ENCODE assay signal across 8 cellular contexts in the genomic region with DNA sequence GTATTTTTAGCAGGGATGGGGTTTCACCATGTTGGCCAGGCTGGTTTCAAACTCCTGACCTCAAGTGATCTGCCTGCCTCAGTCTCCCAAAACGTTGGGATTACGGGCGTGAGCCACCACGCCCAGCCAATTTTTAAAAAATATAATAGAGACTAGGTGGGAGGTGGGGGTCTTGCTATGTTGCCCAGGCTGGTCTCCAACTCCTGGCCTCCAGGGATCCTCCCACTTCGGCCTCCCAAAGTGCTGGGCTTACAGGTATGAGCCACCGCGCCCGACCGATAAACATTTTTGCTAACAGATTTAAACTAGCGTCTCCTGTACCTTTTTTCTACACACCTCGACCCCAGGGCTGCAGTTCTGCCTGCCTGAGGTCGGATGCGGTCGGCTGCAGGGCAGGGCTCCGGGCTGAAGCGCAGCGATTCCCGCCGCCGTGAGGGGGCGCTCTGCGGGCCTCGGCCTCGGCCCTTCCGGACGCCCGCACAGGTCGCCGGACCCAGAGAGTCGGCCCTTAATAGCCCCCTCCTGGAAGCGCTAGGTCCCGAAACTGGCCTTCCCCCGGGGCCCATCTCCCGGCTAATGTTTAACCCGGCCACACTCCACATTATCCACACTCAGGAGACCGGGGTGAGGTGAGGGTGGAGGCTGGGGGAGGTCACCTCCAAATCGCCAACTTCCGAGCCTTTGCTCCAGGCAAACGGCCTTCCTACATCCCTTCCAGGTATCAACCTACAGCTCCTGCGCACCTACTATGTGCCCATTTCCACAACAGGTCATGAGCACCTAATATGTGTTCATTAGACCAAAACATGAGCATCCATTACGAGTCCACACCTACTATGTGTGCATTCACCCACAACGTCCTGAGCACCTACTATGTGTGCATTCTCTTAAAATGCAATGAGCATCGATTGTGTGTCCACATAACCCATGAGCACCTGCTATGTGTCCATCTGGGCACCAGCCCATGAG. TPM values are rescaled to one million over a fixed set of nuclear protein-coding genes. Genes with fewer than 3 reads are reported as not detected.
A peak's percentile ranks its signal among the peaks of the same experiment; 100 is the strongest.
DNase-seq lines count a peak whose midpoint lies in the region; ATAC-seq, FAIRE-seq and TF ChIP-seq lines count a peak whose summit lies in the region.

No MANE protein-coding gene starts in this region.

- H3K4me1 ChIP-seq in H9 (ENCODE audit: insufficient read depth, low read length) (0 out of 2 replicates have a peak, but pooled peaks cover 3% of the 10 kb centered on the region), gastroesophageal sphincter (peaks cover 0 to 67% (median 29%) of the 10 kb centered on the region in 3 donors), small intestine (ENCODE audit: control insufficient read depth in 2 of 2, insufficient read depth in 1 of 2, low read depth in 1 of 2, low read length in 1 of 2) (no peaks in the 10 kb centered on the region)

- no peaks in the 10 kb centered on the region for H3K79me1 ChIP-seq in H9 (ENCODE audit: insufficient read depth, low read depth, low read length, poor library complexity, severe bottlenecking)

- H3K27ac ChIP-seq in H9 (ENCODE audit: insufficient read length, low read depth, low read length): no peak overlapping the region
- H3K27ac ChIP-seq in gastroesophageal sphincter: peak overlapping the region in 3 of 4 donors; percentile 98 to 100 (median 98)
- no peak overlapping the region for H3K27ac ChIP-seq in small intestine (ENCODE audit: low read depth in 1 of 2, low read length in 1 of 2)

- no peak overlapping the region for H3K56ac ChIP-seq in H9 (ENCODE audit: insufficient read length, low read depth, low read length)

- no peaks in the 10 kb centered on the region for H4K20me1 ChIP-seq in H9 (ENCODE audit: control insufficient read depth, insufficient read depth, insufficient read length)

- peak overlapping the region; percentile 48 for H3K4me2 ChIP-seq in H9 (ENCODE audit: insufficient read depth, insufficient read length, low read length)

- H2BK120ac ChIP-seq in H9 (ENCODE audit: low read depth, low read length, poor library complexity, severe bottlenecking): no peak overlapping the region

- H3K14ac ChIP-seq in H9 (ENCODE audit: insufficient read depth, low read length): no peak overlapping the region

- no peak overlapping the region for H4K5ac ChIP-seq in H9 (ENCODE audit: insufficient read length, low read depth, low read length)

- no peak for TF ChIP-seq POLR2A in gastroesophageal sphincter (IDR thresholded peaks at IDR 0.05)

- no peak overlapping the region for H3K4me3 ChIP-seq in gastroesophageal sphincter
- H3K4me3 ChIP-seq in small intestine (ENCODE audit: low read depth in 1 of 2, low read length in 2 of 2): no peak overlapping the region

- ATAC-seq in T-cell (replicated peaks in 1 of 4) (no peak), gastroesophageal sphincter (no peak), GM19455 (IDR thresholded peaks at IDR 0.05; ENCODE audit: unreplicated experiment) (no peak)

- H3K9ac ChIP-seq in H9 (ENCODE audit: extremely low read depth, insufficient read length, low read length): no peak overlapping the region

- H4K8ac ChIP-seq in H9 (replicated peaks; ENCODE audit: insufficient read length, low read depth, low read length): no peak overlapping the region

- TF ChIP-seq CTCF in H9 (conservative IDR thresholded peaks at IDR 0.05) (peak; percentile 92), gastroesophageal sphincter (IDR thresholded peaks at IDR 0.05) (peak in 3 of 4 experiments; percentile 51 to 77 (median 54))

- TF ChIP-seq EP300 in gastroesophageal sphincter (IDR thresholded peaks at IDR 0.05): no peak

- no peaks in the 10 kb centered on the region; the same call in 1 of the 2 replicates for H3K27me3 ChIP-seq in H9 (ENCODE audit: insufficient read depth, low read length)
- no peaks in the 10 kb centered on the region for H3K27me3 ChIP-seq in gastroesophageal sphincter
- peaks cover 5 to 12% of the 10 kb centered on the region in 2 donors for H3K27me3 ChIP-seq in small intestine (ENCODE audit: control insufficient read depth in 2 of 2, insufficient read depth in 2 of 2, low read length in 2 of 2)

- H3K23ac ChIP-seq in H9 (ENCODE audit: insufficient read length, low read depth, low read length): no peak overlapping the region

- H3K4me3 Mint-ChIP-seq in H9 (peak overlapping the region; percentile 73 to 96), T-cell (peak overlapping the region; percentile 79 to 89 (median 88))

- H3K9me3 Mint-ChIP-seq in H9 (peaks cover 0 to 3% of the 10 kb centered on the region in 2 experiments; a peak in 2 of 5 replicates), T-cell (no peaks in the 10 kb centered on the region)

- CTCF ChIA-PET in T-cell (lab: Charles Lee): no interaction called here

- 0 out of 7 replicates have a peak, but pooled peaks cover 0 to 2% (median 0%) of the 10 kb centered on the region in 3 experiments for H3K36me3 Mint-ChIP-seq in H9 (ENCODE audit: insufficient read depth in 1 of 3, low read depth in 3 of 3)
- no peaks in the 10 kb centered on the region for H3K36me3 Mint-ChIP-seq in T-cell

- POLR2A ChIA-PET in T-cell (lab: Charles Lee): no interaction called here

- WGBS in H9 (ENCODE audit: extremely low coverage, insufficient read length, low lambda C conversion rate): no CpG with 5 or more reads among the region's 43 CpGs
- 36 to 40% methylated on average over 5 to 10 of the region's 43 CpGs for WGBS in gastroesophageal sphincter (ENCODE audit: low coverage in 1 of 2), 2 donors
- WGBS in small intestine, 3 donors: 5 to 15% (median 6%) methylated on average over 43 of the region's 43 CpGs

- H3K79me2 ChIP-seq in H9 (ENCODE audit: insufficient read depth, low read length): peaks cover 4% of the 10 kb centered on the region; the same call in 1 of the 2 replicates

- H3K27ac Mint-ChIP-seq in H9 (no peak overlapping the region), T-cell (no peak overlapping the region)

- H2AK5ac ChIP-seq in H9 (ENCODE audit: insufficient read length, low read length): no peak overlapping the region

- no peak overlapping the region for H3K4ac ChIP-seq in H9 (ENCODE audit: low read depth, low read length)

- peak; percentile 94 for DNase-seq in COLO668 (lab: John Stamatoyannopoulos, UW; ENCODE audit: unreplicated experiment)
- peak; percentile 84 for DNase-seq in H9
- DNase-seq in T-cell: peak in 2 of 34 experiments; percentile 7 to 23
- DNase-seq in small intestine: peak; percentile 31
- no peak for DNase-seq in anterior cingulate cortex (lab: John Stamatoyannopoulos, UW)
- DNase-seq in stimulated activated CD4-positive, alpha-beta T cell treated with anti-CD3 and anti-CD28 coated beads, Interleukin-4, amount 100 ng/mL, for 1 hour: no peak

- H2BK12ac ChIP-seq in H9 (ENCODE audit: insufficient read length, low read depth, low read length): no peak overlapping the region

- no peak overlapping the region for H3T11ph ChIP-seq in H9 (ENCODE audit: low read length)

- H3K27me3 Mint-ChIP-seq in H9 (ENCODE audit: low read depth) (peaks cover 30% of the 10 kb centered on the region), T-cell (peaks cover 10 to 13% of the 10 kb centered on the region in 2 donors)

- H4K91ac ChIP-seq in H9 (ENCODE audit: insufficient read length, low read depth, low read length): no peak overlapping the region

- no peak overlapping the region for H3K18ac ChIP-seq in H9 (ENCODE audit: insufficient read length, low read depth, low read length)

- no peak overlapping the region for H2BK15ac ChIP-seq in H9 (ENCODE audit: low read depth, low read length)

- no peak for FAIRE-seq in small intestine (lab: Jason Lieb, UNC)

- no peak overlapping the region for H2BK20ac ChIP-seq in H9 (ENCODE audit: low read depth, low read length, poor library complexity, severe bottlenecking)

- H3K36me3 ChIP-seq in gastroesophageal sphincter: no peaks in the 10 kb centered on the region
- no peaks in the 10 kb centered on the region for H3K36me3 ChIP-seq in small intestine (ENCODE audit: control insufficient read depth in 2 of 2, insufficient read depth in 2 of 2, low read length in 2 of 2)

- H3K23me2 ChIP-seq in H9 (ENCODE audit: insufficient read length, low read depth, low read length, poor library complexity, severe bottlenecking): peaks cover 12% of the 10 kb centered on the region

- H3K4me1 Mint-ChIP-seq in H9 (peaks cover 20 to 38% of the 10 kb centered on the region in 2 experiments), T-cell (peaks cover 12 to 16% (median 12%) of the 10 kb centered on the region in 3 donors)

- no peaks in the 10 kb centered on the region for H3K9me3 ChIP-seq in H9 (ENCODE audit: control insufficient read depth, low read depth, low read length)
- no peaks in the 10 kb centered on the region for H3K9me3 ChIP-seq in gastroesophageal sphincter
- H3K9me3 ChIP-seq in small intestine (ENCODE audit: control insufficient read depth, low read depth): no peaks in the 10 kb centered on the region

- H2BK5ac ChIP-seq in H9 (ENCODE audit: insufficient read length, low read length): no peak overlapping the region

- H2AFZ ChIP-seq in H9 (ENCODE audit: low read length): no peak overlapping the region

RNA-seq across cellular contexts. Expression of a gene that starts 2.0 kb away (rescaled TPM):
- total RNA-seq in H9 (2021): 14.3 and 14.9 TPM in 2 replicates
- under 1 TPM in 3 of 5 donors, not detected in 2; 0.18 to 0.20 (median 0.19) TPM for total RNA-seq in T-cell
- 10 to 100 TPM in 1 of 4 donors, 1 to 10 TPM in 3; 5.7 to 26.9 (median 7.9) TPM for total RNA-seq in gastroesophageal sphincter
- polyA plus RNA-seq in small intestine: 1 to 10 TPM in 2 of 3 donors, under 1 TPM in 1; 0.22 to 3.6 (median 1.1) TPM

RNA-seq across cellular contexts. Expression of a gene that starts 37.3 kb away (rescaled TPM):
- 80.4 and 81.8 TPM in 2 replicates for total RNA-seq in H9 (2021)
- total RNA-seq in T-cell: 10 to 100 TPM; 41.2 to 53.7 (median 47.4) TPM
- total RNA-seq in gastroesophageal sphincter: 10 to 100 TPM; 26.0 to 37.3 (median 34.7) TPM
- 10 to 100 TPM; 63.0 to 98.4 (median 76.0) TPM for polyA plus RNA-seq in small intestine

RNA-seq across cellular contexts. Expression of a gene that starts 41.0 kb away (rescaled TPM):
- total RNA-seq in H9 (2021) (50.5 and 51.9 TPM in 2 replicates), T-cell (10 to 100 TPM; 15.1 to 35.2 (median 34.6) TPM), gastroesophageal sphincter (1 to 10 TPM; 3.3 to 5.9 (median 4.7) TPM)
- polyA plus RNA-seq in small intestine: 10 to 100 TPM in 1 of 3 donors, 1 to 10 TPM in 2; 4.2 to 14.7 (median 5.4) TPM

RNA-seq across cellular contexts. Expression of a gene that starts 57.8 kb away (rescaled TPM):
- total RNA-seq in H9 (2021) (10.8 and 11.0 TPM in 2 replicates), T-cell (under 1 TPM; 0.38 to 0.89 (median 0.56) TPM), gastroesophageal sphincter (10 to 100 TPM in 3 of 4 donors, 1 to 10 TPM in 1; 6.8 to 35.8 (median 19.9) TPM)
- 10 to 100 TPM in 1 of 3 donors, under 1 TPM in 2; 0.45 to 11.4 (median 0.81) TPM for polyA plus RNA-seq in small intestine

Comparison
In these comparisons a context has a peak if more than half of its experiments do, and no peak if none do; other contexts are left out.
1. DNase-seq: peak in COLO668 (single experiment), H9 (single experiment) and small intestine (single experiment); none in anterior cingulate cortex (0 of 58) and stimulated activated CD4-positive, alpha-beta T cell treated with anti-CD3 and anti-CD28 coated beads, Interleukin-4, amount 100 ng/mL, for 1 hour (single experiment).
2. H3K27ac ChIP-seq: peak in gastroesophageal sphincter (3 of 4); none in H9 (single experiment) and small intestine (0 of 2).
3. RNA of a gene that starts 2.0 kb away (total RNA-seq): 14.3 to 14.9 TPM in H9 and 5.7 to 26.9 TPM in gastroesophageal sphincter; 0.18 to 0.20 TPM in T-cell; every median in the first group is over 4 times any median in the second.